In the genomic region with DNA sequence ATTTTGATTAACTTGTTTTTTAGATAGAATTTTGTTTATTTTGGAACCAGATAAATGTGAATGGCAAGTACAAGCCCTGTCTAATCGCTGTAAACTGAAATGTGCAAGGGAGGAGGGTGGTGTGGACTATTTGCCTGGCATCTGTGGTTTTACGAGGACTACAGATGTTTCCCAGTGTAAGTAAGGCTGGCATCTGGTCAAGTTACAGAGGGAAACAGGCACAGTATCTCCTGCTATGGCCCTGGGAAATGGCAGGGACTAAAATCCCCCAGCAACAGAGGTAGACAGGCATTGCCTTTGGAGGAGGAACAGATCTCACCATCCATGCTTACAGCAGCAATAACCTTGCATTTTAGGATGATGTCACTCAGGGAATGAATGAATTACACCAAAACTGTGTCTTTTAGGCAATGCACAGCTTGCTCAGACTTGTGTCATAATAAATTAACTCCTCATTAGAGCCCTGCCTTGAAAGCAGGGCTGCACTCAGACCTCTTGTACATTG, we compare ENCODE assay signal across 8 cellular contexts.
DNase-seq lines count a peak whose midpoint lies in the region; ATAC-seq and TF ChIP-seq lines count a peak whose summit lies in the region.

No MANE protein-coding gene starts in this region.

- H3K27me3 ChIP-seq in HUES64 (ENCODE audit: insufficient read depth, low read length) = no peaks in the 10 kb centered on the region
- no peaks in the 10 kb centered on the region for H3K27me3 ChIP-seq in stomach
- no peaks in the 10 kb centered on the region for H3K27me3 ChIP-seq in CD4-positive, alpha-beta memory T cell (ENCODE audit: insufficient read depth, low read length)

- H3K4me1 ChIP-seq in HUES64 (ENCODE audit: insufficient read depth, low read length) = peaks cover 80% of the 10 kb centered on the region
- H3K4me1 ChIP-seq in stomach = peaks cover 62 to 99% (median 88%) of the 10 kb centered on the region in 4 donors
- H3K4me1 ChIP-seq in CD4-positive, alpha-beta memory T cell (ENCODE audit: insufficient read depth, low read length) = peaks cover 18% of the 10 kb centered on the region

- H3K27ac ChIP-seq in HUES64 (ENCODE audit: low read depth, low read length) (peak overlapping the region; percentile 84), stomach (peak overlapping the region; percentile 1 to 86 (median 73))
- H3K27ac ChIP-seq in CD4-positive, alpha-beta memory T cell (ENCODE audit: low read depth, low read length) = no peak overlapping the region

- H3K36me3 ChIP-seq in HUES64 (ENCODE audit: insufficient read depth, low read length) (no peaks in the 10 kb centered on the region; the same call in 1 of the 2 replicates), stomach (peaks cover 0 to 8% (median 6%) of the 10 kb centered on the region in 4 donors)
- no peaks in the 10 kb centered on the region for H3K36me3 ChIP-seq in CD4-positive, alpha-beta memory T cell (ENCODE audit: insufficient read depth, low read length)

- POLR2A ChIA-PET in CD4-positive, alpha-beta memory T cell (lab: Charles Lee; ENCODE audit: partially characterized antibody) = no interaction called here

- no peak for TF ChIP-seq CTCF in stomach (IDR thresholded peaks at IDR 0.05)

- DNase-seq in left ventricle myocardium superior (no peak), stomach (no peak), medulla oblongata (ENCODE audit: extremely low spot score) (no peak), AG20443 (ENCODE audit: low spot score) (no peak), HPDE6-E6E7 (ENCODE audit: extremely low spot score) (no peak)
- DNase-seq in CD4-positive, alpha-beta memory T cell = no peak

- CTCF ChIA-PET in CD4-positive, alpha-beta memory T cell (lab: Charles Lee; ENCODE audit: partially characterized antibody) = no interaction called here

- H3K9me3 Mint-ChIP-seq in CD4-positive, alpha-beta memory T cell = no peaks in the 10 kb centered on the region

- no peak; the same call in 2 of the 3 replicates for ATAC-seq in SK-N-SH treated with all-trans-retinoic acid at 6 μM for 48 hours
- peak; percentile 9 for ATAC-seq in left ventricle myocardium superior

- peaks cover 10 to 18% (median 12%) of the 10 kb centered on the region in 4 donors for H3K4me1 Mint-ChIP-seq in CD4-positive, alpha-beta memory T cell

- no peak overlapping the region for H3K4me3 Mint-ChIP-seq in CD4-positive, alpha-beta memory T cell

- TF ChIP-seq EP300 in stomach (IDR thresholded peaks at IDR 0.05) = no peak

- 63% methylated on average over 2 of the region's 2 CpGs for WGBS in HUES64
- 11 to 32% (median 23%) methylated on average over 2 of the region's 2 CpGs for WGBS in stomach, 5 donors

- H3K27ac Mint-ChIP-seq in CD4-positive, alpha-beta memory T cell = peak overlapping the region in 1 of 7 donors; percentile 17

- TF ChIP-seq POLR2A in stomach (IDR thresholded peaks at IDR 0.05) = no peak

- no peaks in the 10 kb centered on the region for H3K27me3 Mint-ChIP-seq in CD4-positive, alpha-beta memory T cell

- no peak overlapping the region for H3K4me3 ChIP-seq in HUES64 (ENCODE audit: low read length)
- no peak overlapping the region for H3K4me3 ChIP-seq in stomach
- no peak overlapping the region for H3K4me3 ChIP-seq in CD4-positive, alpha-beta memory T cell (ENCODE audit: low read length in 2 of 2)

- intact Hi-C loops in left ventricle myocardium superior (cut with micrococcal nuclease) (no loop called here), stomach (cut with DNase I; ENCODE audit: low total_unique reads) (no loop called here)
- intact Hi-C loops in CD4-positive, alpha-beta memory T cell (cut with micrococcal nuclease) = no loop called here

- no peaks in the 10 kb centered on the region for H3K9me3 ChIP-seq in HUES64 (ENCODE audit: insufficient read depth, low read depth, low read length)
- H3K9me3 ChIP-seq in stomach = no peaks in the 10 kb centered on the region
- H3K9me3 ChIP-seq in CD4-positive, alpha-beta memory T cell (ENCODE audit: control insufficient read depth in 1 of 2, low read length in 2 of 2) = no peaks in the 10 kb centered on the region

- peak overlapping the region; percentile 10 for H3K9ac ChIP-seq in HUES64 (ENCODE audit: low read depth, low read length)

- peaks cover 8 to 15% of the 10 kb centered on the region in 2 donors for H3K36me3 Mint-ChIP-seq in CD4-positive, alpha-beta memory T cell

TF ChIP-seq in SK-N-SH treated with all-trans-retinoic acid at 6 μM for 48 hours, 23 proteins besides CTCF, POLR2A, EP300 and RAD21:
- TF ChIP-seq ZNF70 (CRISPR knock-in tag; IDR thresholded peaks at IDR 0.05) = 0 out of 2 replicates have a peak, but pooled peaks have one; percentile 51
- no peak for TF ChIP-seq SNAI2 (CRISPR knock-in tag; IDR thresholded peaks at IDR 0.05)
- no peak for TF ChIP-seq ZNF565 (CRISPR knock-in tag; conservative IDR thresholded peaks at IDR 0.05; ENCODE audit: low read depth)
- no peak for TF ChIP-seq ZFP3 (CRISPR knock-in tag; IDR thresholded peaks at IDR 0.05)
